ENCODE assay signal across 2 cellular contexts in genomic region chr1:8353386-8353785, GRCh38.
TF ChIP-seq lines count a peak whose summit lies in the region.

No MANE protein-coding gene starts in this region.

TF ChIP-seq in liver, 16 proteins besides CTCF, POLR2A, EP300 and RAD21 (continued from another document):
- peak; percentile 71 for TF ChIP-seq NR2F2 (IDR thresholded peaks at IDR 0.05)
TF ChIP-seq in liver: peak in this region for 1.

TF ChIP-seq in HepG2, 621 proteins besides CTCF, POLR2A, EP300 and RAD21 (continued from another document):
- TF ChIP-seq ZSCAN9 (CRISPR knock-in tag; IDR thresholded peaks at IDR 0.05; ENCODE audit: borderline replicate concordance) (no peak), ZBTB44 (CRISPR knock-in tag; IDR thresholded peaks at IDR 0.05) (no peak), ATAD3A (CRISPR knock-in tag; IDR thresholded peaks at IDR 0.05) (no peak), KLF6 (CRISPR knock-in tag; IDR thresholded peaks at IDR 0.05) (no peak), NFIC (IDR thresholded peaks at IDR 0.05; ENCODE audit: low read length) (no peak), TBX2 (CRISPR knock-in tag; IDR thresholded peaks at IDR 0.05; ENCODE audit: borderline replicate concordance) (no peak), AKAP8 (CRISPR knock-in tag; IDR thresholded peaks at IDR 0.05) (no peak), ZKSCAN5 (CRISPR knock-in tag; IDR thresholded peaks at IDR 0.05) (no peak), HBP1 (CRISPR knock-in tag; IDR thresholded peaks at IDR 0.05; ENCODE audit: low read depth) (no peak), ZMYM4 (CRISPR knock-in tag; IDR thresholded peaks at IDR 0.05) (no peak), DZIP1 (CRISPR knock-in tag; IDR thresholded peaks at IDR 0.05) (no peak)
TF ChIP-seq in HepG2: peak in this region for 0.
